8 cellular contexts compared by ENCODE assay signal in genomic region chr9:34611811-34612787, GRCh38. TPM values are rescaled to one million over a fixed set of nuclear protein-coding genes. Genes with fewer than 3 reads are reported as not detected.
A peak's percentile ranks its signal among the peaks of the same experiment; 100 is the strongest.
DNase-seq lines count a peak whose midpoint lies in the region; ATAC-seq and TF ChIP-seq lines count a peak whose summit lies in the region.

RPP25L (minus strand) TSS chr9:34612097; CDS start chr9:34611296, 801 bp downstream.

- TF ChIP-seq CTCF in esophagus muscularis mucosa (IDR thresholded peaks at IDR 0.05) = no peak

- H3K4me3 ChIP-seq in esophagus muscularis mucosa = peak within 1 kb of the TSS; percentile 71 to 74 (median 72)

- ATAC-seq in GM19455 (IDR thresholded peaks at IDR 0.05; ENCODE audit: unreplicated experiment) = peak; percentile 72

- H3K9me3 ChIP-seq in esophagus muscularis mucosa = no peaks in the 10 kb centered on the region

- peak within 1 kb of the TSS; percentile 84 to 87 (median 85) for H3K27ac ChIP-seq in esophagus muscularis mucosa (replicated peaks in 1 of 4)

- TF ChIP-seq POLR2A in esophagus muscularis mucosa (IDR thresholded peaks at IDR 0.05; ENCODE audit: low read depth) = peak; percentile 61

- H3K27me3 ChIP-seq in esophagus muscularis mucosa = no peaks in the 10 kb centered on the region

- intact Hi-C loops in esophagus muscularis mucosa (cut with DNase I) = loop anchor here (2.0 to 5.0 kb wide), 2 partner anchors 89 to 155 kb away; partner anchors contain the start of genes DNAI1 and FAM219A

- DNase-seq in COR-L47 (lab: John Stamatoyannopoulos, UW) (peak; percentile 82), HS-27A (ENCODE audit: low read depth) (peak; percentile 69), OCI-M1 (lab: John Stamatoyannopoulos, UW) (peak; percentile 90), esophagus muscularis mucosa (ENCODE audit: extremely low spot score) (no peak), myocyte (ENCODE audit: low read depth) (peak; percentile 92)
- DNase-seq in activated T-cell treated with anti-CD3 and anti-CD28 coated beads, Interleukin-2, amount 50 U/mL, for 48 hours = peak; percentile 90 to 91
- DNase-seq in stimulated activated CD8-positive, alpha-beta memory T cell treated with anti-CD3 and anti-CD28 coated beads, Interleukin-7, amount 100 ng/mL, for 4 hours (ENCODE audit: low read depth in 2 of 2) = peak; percentile 55 to 80

- no peak for TF ChIP-seq EP300 in esophagus muscularis mucosa (IDR thresholded peaks at IDR 0.05)

- H3K4me1 ChIP-seq in esophagus muscularis mucosa = peaks cover 18 to 29% (median 27%) of the 10 kb centered on the region in 4 donors

- WGBS in esophagus muscularis mucosa = 1% methylated on average over 42 of the region's 77 CpGs

- peaks cover 18 to 39% (median 37%) of the 10 kb centered on the region in 4 donors for H3K36me3 ChIP-seq in esophagus muscularis mucosa

RNA-seq across cellular contexts. Expression of gene RPP25L, which starts in this region (rescaled TPM):
- total RNA-seq in esophagus muscularis mucosa (10 to 100 TPM; 11.6 to 26.7 (median 20.2) TPM), myocyte (26.1 and 39.4 TPM in 2 replicates)
- polyA plus RNA-seq in myocyte (2012) = 27.2 TPM
